ENCODE assay signal across 8 cellular contexts in genomic region chr1:51296379-51297357, GRCh38. TPM values are rescaled to one million over a fixed set of nuclear protein-coding genes. Genes with fewer than 3 reads are reported as not detected.
A peak's percentile ranks its signal among the peaks of the same experiment; 100 is the strongest.
DNase-seq lines count a peak whose midpoint lies in the region; ATAC-seq and TF ChIP-seq lines count a peak whose summit lies in the region.

No MANE protein-coding gene starts in this region.

- no peaks in the 10 kb centered on the region for H3K27me3 Mint-ChIP-seq in activated CD8-positive, alpha-beta T cell treated with anti-CD3 and anti-CD28 coated beads for 36 hours

- TF ChIP-seq POLR2A in GM18526 (IDR thresholded peaks at IDR 0.05; ENCODE audit: extremely low read depth, insufficient read length) = peak; percentile 33

- H3K4me1 Mint-ChIP-seq in activated CD8-positive, alpha-beta T cell treated with anti-CD3 and anti-CD28 coated beads for 36 hours (ENCODE audit: low read depth) = peaks cover 28% of the 10 kb centered on the region

- H4K8ac ChIP-seq in mesendoderm (ENCODE audit: low read depth, low read length) = no peak overlapping the region

- peak; percentile 95 for TF ChIP-seq CTCF in activated CD8-positive, alpha-beta T cell treated with anti-CD3 and anti-CD28 coated beads for 36 hours (IDR thresholded peaks at IDR 0.05)

- peak overlapping the region; percentile 49 for H3K27ac Mint-ChIP-seq in activated CD8-positive, alpha-beta T cell treated with anti-CD3 and anti-CD28 coated beads for 36 hours

- H4K5ac ChIP-seq in mesendoderm (ENCODE audit: low read length) = no peak overlapping the region

- no peak overlapping the region for H2BK120ac ChIP-seq in mesendoderm (ENCODE audit: low read depth, low read length)

- no peak overlapping the region for H3K23ac ChIP-seq in mesendoderm (ENCODE audit: low read length)

- no peak overlapping the region for H2AK5ac ChIP-seq in mesendoderm (ENCODE audit: low read length)

- H3K4me1 ChIP-seq in ACC112 (ENCODE audit: control insufficient read depth, insufficient read depth, low read length, unreplicated experiment) = no peaks in the 10 kb centered on the region
- H3K4me1 ChIP-seq in mesendoderm (ENCODE audit: control insufficient read depth, low read depth, low read length) = peaks cover 2% of the 10 kb centered on the region

- no peaks in the 10 kb centered on the region for H3K36me3 Mint-ChIP-seq in activated CD8-positive, alpha-beta T cell treated with anti-CD3 and anti-CD28 coated beads for 36 hours (ENCODE audit: low read depth)

- H3K36me3 ChIP-seq in ACC112 (ENCODE audit: insufficient read depth, low read length) = no peaks in the 10 kb centered on the region
- H3K36me3 ChIP-seq in mesendoderm (ENCODE audit: control insufficient read depth, insufficient read depth, low read length) = no peaks in the 10 kb centered on the region

- DNase-seq in NCI-H774 (lab: John Stamatoyannopoulos, UW) = peak; percentile 89
- DNase-seq in activated CD8-positive, alpha-beta T cell treated with anti-CD3 and anti-CD28 coated beads for 36 hours = peak; percentile 85
- DNase-seq in effector CD8-positive, alpha-beta T cell (lab: John Stamatoyannopoulos, UW) = peak; percentile 55
- DNase-seq in mesendoderm = peak; percentile 92
- DNase-seq in stimulated activated CD8-positive, alpha-beta memory T cell treated with anti-CD3 and anti-CD28 coated beads, Interleukin-12 subunit alpha, Interleukin-12 subunit beta, amount 100 ng/mL, for 24 hours (ENCODE audit: extremely low read depth) = peak; percentile 41

- peak overlapping the region; percentile 68 for H3K4me3 ChIP-seq in ACC112 (ENCODE audit: low read depth, low read length)
- H3K4me3 ChIP-seq in mesendoderm (ENCODE audit: low read length) = no peak overlapping the region

- H3K56ac ChIP-seq in mesendoderm (ENCODE audit: low read length) = peak overlapping the region; percentile 70

- no peaks in the 10 kb centered on the region for H3K9me3 Mint-ChIP-seq in activated CD8-positive, alpha-beta T cell treated with anti-CD3 and anti-CD28 coated beads for 36 hours

- H3K18ac ChIP-seq in mesendoderm (ENCODE audit: low read length) = no peak overlapping the region

- POLR2A ChIA-PET in activated CD8-positive, alpha-beta T cell treated with anti-CD3 and anti-CD28 coated beads for 36 hours (lab: Charles Lee) = interaction anchor here (0.6 to 1.5 kb wide), 4 partner anchors 8 to 35 kb away, joined by 3 to 5 read pairs (median 4); no protein-coding TSS in a partner anchor

- H3K4me3 Mint-ChIP-seq in activated CD8-positive, alpha-beta T cell treated with anti-CD3 and anti-CD28 coated beads for 36 hours = peak overlapping the region; percentile 65

- CTCF ChIA-PET in activated CD8-positive, alpha-beta T cell treated with anti-CD3 and anti-CD28 coated beads for 36 hours (lab: Charles Lee) = interaction anchor here (0.5 to 4.0 kb wide), 34 partner anchors 9 to 521 kb away, joined by 3 to 63 read pairs (median 5); partner anchors contain the start of genes RNF11 and TTC39A

- H3K27me3 ChIP-seq in ACC112 (ENCODE audit: insufficient read depth, low read length) (no peaks in the 10 kb centered on the region), mesendoderm (ENCODE audit: insufficient read depth, low read length, poor library complexity) (no peaks in the 10 kb centered on the region)

- ATAC-seq in HG03565 (IDR thresholded peaks at IDR 0.05; ENCODE audit: unreplicated experiment) = peak; percentile 36
- peak; percentile 86 for ATAC-seq in activated CD8-positive, alpha-beta T cell treated with anti-CD3 and anti-CD28 coated beads for 36 hours

- H3K79me1 ChIP-seq in mesendoderm (ENCODE audit: low read length) = no peaks in the 10 kb centered on the region

- no peak overlapping the region for H3K4ac ChIP-seq in mesendoderm (ENCODE audit: low read depth, low read length)

- H2AFZ ChIP-seq in ACC112 (ENCODE audit: low read length, unreplicated experiment) = peak overlapping the region; percentile 77

- H3K27ac ChIP-seq in ACC112 (ENCODE audit: low read depth, low read length) (no peak overlapping the region), mesendoderm (ENCODE audit: low read depth, low read length) (no peak overlapping the region)

- intact Hi-C loops in activated CD8-positive, alpha-beta T cell treated with anti-CD3 and anti-CD28 coated beads for 36 hours (cut with micrococcal nuclease) = no loop called here

- no peak overlapping the region for H3K4me2 ChIP-seq in mesendoderm (ENCODE audit: low read length)

- H3K79me2 ChIP-seq in ACC112 (ENCODE audit: control insufficient read depth, insufficient read depth, low read length, unreplicated experiment) (no peaks in the 10 kb centered on the region), mesendoderm (ENCODE audit: control insufficient read depth, insufficient read depth, low read length) (no peaks in the 10 kb centered on the region)

- WGBS in mesendoderm (ENCODE audit: extremely low coverage, insufficient coverage, low lambda C conversion rate) = no CpG with 5 or more reads among the region's 33 CpGs

- peak overlapping the region; percentile 23 for H3K9ac ChIP-seq in mesendoderm (ENCODE audit: low read length)

- no peak overlapping the region for H2BK15ac ChIP-seq in mesendoderm (replicated peaks; ENCODE audit: low read depth)

- no peak overlapping the region for H2BK5ac ChIP-seq in mesendoderm (ENCODE audit: low read length)

RNA-seq across cellular contexts. Expression of gene TTC39A, which starts 33.7 kb away (rescaled TPM):
- under 1 TPM in 1 of 2 experiments, not detected in 1; 0.50 TPM for total RNA-seq in activated CD8-positive, alpha-beta T cell treated with anti-CD3 and anti-CD28 coated beads for 36 hours
- polyA plus RNA-seq in mesendoderm (2013, experiment 1 of 2) = 3.7 TPM
- 3.6 TPM for polyA plus RNA-seq in mesendoderm (2013, experiment 2 of 2)

Comparison
In these comparisons a context has a peak if more than half of its experiments do, and no peak if none do; other contexts are left out.
1. DNase-seq: peak in every context shown above with its lines; median percentile 92 in mesendoderm; 89 in NCI-H774; 85 in activated CD8-positive, alpha-beta T cell treated with anti-CD3 and anti-CD28 coated beads for 36 hours; 55 in effector CD8-positive, alpha-beta T cell; 41 in stimulated activated CD8-positive, alpha-beta memory T cell treated with anti-CD3 and anti-CD28 coated beads, Interleukin-12 subunit alpha, Interleukin-12 subunit beta, amount 100 ng/mL, for 24 hours.